Comparison of ENCODE assay signal across 28 cellular contexts in the genomic region with DNA sequence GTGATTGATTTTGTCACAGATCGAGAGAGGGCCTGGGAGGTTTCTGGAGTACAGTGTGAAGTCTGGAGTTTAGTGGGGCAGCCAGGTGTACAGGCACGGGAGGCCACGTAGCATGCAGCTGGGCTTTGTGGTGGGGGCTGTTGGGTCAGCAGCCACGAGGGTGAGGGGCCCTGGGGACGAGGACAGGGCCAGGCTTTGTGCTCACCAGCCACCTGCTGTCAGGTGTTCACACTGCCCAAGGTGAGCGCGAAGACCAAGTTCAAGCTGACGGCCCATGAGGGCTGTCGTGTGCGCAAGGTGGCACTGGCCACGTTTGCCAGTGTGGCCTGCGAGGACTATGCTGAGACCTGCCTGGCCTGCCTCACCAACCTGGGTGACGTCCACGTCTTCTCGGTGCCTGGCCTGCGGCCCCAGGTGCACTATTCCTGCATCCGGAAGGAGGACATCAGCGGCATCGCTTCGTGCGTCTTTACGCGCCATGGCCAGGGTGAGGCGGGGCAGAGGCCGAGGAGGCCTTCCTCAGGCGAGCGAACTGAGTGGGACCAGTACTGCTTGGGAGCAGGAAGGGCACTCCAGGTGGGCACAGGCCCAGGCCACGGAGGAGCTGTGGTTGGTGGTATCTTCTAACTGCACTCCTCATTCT.
"Had no signal": no experiment of that assay in that cellular context is flagged by ENCODE, and none has a peak within 500 bp of the region (broad histone marks: within the 10 kb centered on the region; RNA-seq: fewer than 3 reads in every experiment).

No MANE protein-coding gene starts in this region.

- DNase-seq: activated CD4-positive, alpha-beta T cell treated with anti-CD3 and anti-CD28 coated beads, Interleukin-2, amount 10 ng/mL, durations not matched to agents 7 days and 5 days; activated CD4-positive, CD25-positive, alpha-beta regulatory T cell treated with anti-CD3 and anti-CD28 coated beads, Interleukin-2, amount 50 U/mL, for 72 hours; activated naive CD4-positive, alpha-beta T cell; activated T-cell treated with anti-CD3 and anti-CD28 coated beads, Interleukin-2, amount 50 U/mL, for 1 hour; adrenal gland; central memory CD4-positive, alpha-beta T cell; colonic mucosa; dorsolateral prefrontal cortex; effector memory CD8-positive, alpha-beta T cell; head of caudate nucleus; hypothalamus; islet precursor cell; left cardiac atrium; stimulated activated CD4-positive, alpha-beta T cell treated with anti-CD3 and anti-CD28 coated beads, Interleukin-15, amount 100 ng/mL, for 24 hours; stimulated activated CD4-positive, alpha-beta T cell treated with anti-CD3 and anti-CD28 coated beads, Interleukin-2, amount 100 ng/mL, for 48 hours; stimulated activated CD8-positive, alpha-beta memory T cell treated with anti-CD3 and anti-CD28 coated beads, Interleukin-4, amount 100 ng/mL, for 48 hours; stimulated activated naive CD4-positive, alpha-beta T cell; testis; trophoblast cell; uterus had no signal

- H3K4me2 ChIP-seq: smooth muscle cell had no signal

- H3K27me3 Mint-ChIP-seq: activated CD4-positive, alpha-beta T cell treated with anti-CD3 and anti-CD28 coated beads, Interleukin-2, amount 10 ng/mL, durations not matched to agents 7 days and 5 days; activated naive CD8-positive, alpha-beta T cell; effector memory CD8-positive, alpha-beta T cell had no signal

- H3K27ac ChIP-seq: adrenal gland, ascending aorta, colonic mucosa, esophagus muscularis mucosa, pancreas, testis, uterus had no signal

- H3K9me3 ChIP-seq: adrenal gland, ascending aorta, colonic mucosa, esophagus muscularis mucosa, pancreas, testis, uterus had no signal

- H3K27ac Mint-ChIP-seq: activated naive CD8-positive, alpha-beta T cell; activated T-helper 2 cell treated with anti-CD3 and anti-CD28 coated beads, Interferon-gamma antibody, Interleukin-2, Interleukin-4, amounts not matched to agents 10 μg/mL and 5 μg/mL and 100 μg/mL, durations not matched to agents 14 hours and 24 hours and 36 hours; nephron; T-helper 1 cell treated with Interleukin-12 subunit alpha and Interleukin-12 subunit beta and Interleukin-4 antibody, amounts not matched to agents 30 μg/mL and 1 μg/mL, for 36 hours had no signal

- H3K27me3 ChIP-seq: adrenal gland, ascending aorta, colonic mucosa, dorsolateral prefrontal cortex, esophagus muscularis mucosa, pancreas, testis, uterus had no signal

- H3K4me1 Mint-ChIP-seq: activated CD4-positive, alpha-beta T cell treated with anti-CD3 and anti-CD28 coated beads, Interleukin-2, amount 10 ng/mL, durations not matched to agents 7 days and 5 days; nephron had no signal

- H3K4me1 ChIP-seq: ascending aorta, colonic mucosa, pancreas, uterus had no signal

- H3K36me3 ChIP-seq: uterus had no signal

- H3K36me3 Mint-ChIP-seq: activated naive CD8-positive, alpha-beta T cell had no signal

- ATAC-seq: effector memory CD8-positive, alpha-beta T cell; left cardiac atrium; pancreas had no signal

- H3K4me3 ChIP-seq: adrenal gland, ascending aorta, colonic mucosa, dorsolateral prefrontal cortex, esophagus muscularis mucosa, pancreas, smooth muscle cell, testis, uterus had no signal

- H3K4me3 Mint-ChIP-seq: activated CD4-positive, alpha-beta T cell treated with anti-CD3 and anti-CD28 coated beads, Interleukin-2, amount 10 ng/mL, durations not matched to agents 7 days and 5 days; activated naive CD8-positive, alpha-beta T cell; effector memory CD8-positive, alpha-beta T cell; nephron; T-helper 1 cell treated with Interleukin-12 subunit alpha and Interleukin-12 subunit beta and Interleukin-4 antibody, amounts not matched to agents 30 μg/mL and 1 μg/mL, for 36 hours had no signal

- H3K9me3 Mint-ChIP-seq: activated CD4-positive, alpha-beta T cell treated with anti-CD3 and anti-CD28 coated beads, Interleukin-2, amount 10 ng/mL, durations not matched to agents 7 days and 5 days; activated T-helper 2 cell treated with anti-CD3 and anti-CD28 coated beads, Interferon-gamma antibody, Interleukin-2, Interleukin-4, amounts not matched to agents 10 μg/mL and 5 μg/mL and 100 μg/mL, durations not matched to agents 14 hours and 24 hours and 36 hours; effector memory CD8-positive, alpha-beta T cell; nephron; T-helper 1 cell treated with Interleukin-12 subunit alpha and Interleukin-12 subunit beta and Interleukin-4 antibody, amounts not matched to agents 30 μg/mL and 1 μg/mL, for 36 hours had no signal
